ENCODE assay signal across 1 cellular context in the genomic region with DNA sequence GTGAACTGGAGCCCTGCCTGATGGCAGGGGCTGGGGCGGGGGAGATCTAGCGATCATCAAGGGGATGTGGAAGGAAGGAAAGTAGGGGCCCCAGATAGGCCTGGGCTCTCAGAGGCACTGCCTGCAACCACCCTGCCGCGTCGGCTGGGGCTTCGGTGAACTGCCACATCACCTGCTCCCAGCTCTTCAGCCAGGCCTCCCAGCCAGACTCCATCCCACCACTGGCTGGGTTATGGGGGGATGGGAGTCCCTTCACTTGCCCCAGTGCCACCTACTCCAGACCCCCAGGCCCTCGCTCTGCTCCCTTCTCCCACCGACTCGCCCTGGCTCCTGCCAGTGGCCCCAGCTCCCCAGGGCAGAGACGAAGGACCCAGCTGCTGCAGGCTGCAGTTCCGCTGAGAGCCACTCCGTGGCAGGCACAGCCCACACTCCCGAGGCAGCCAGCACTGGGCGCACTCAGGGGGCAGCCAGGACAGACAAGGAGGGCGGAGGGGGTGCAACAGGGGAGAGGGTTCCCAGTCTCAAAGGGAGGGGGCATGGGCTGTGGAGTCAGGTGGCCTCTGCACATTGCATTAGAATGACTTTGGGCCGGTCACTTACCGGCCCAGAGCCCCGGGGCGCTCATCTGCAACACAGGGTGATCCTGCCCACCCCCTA.
A peak's percentile ranks its signal among the peaks of the same experiment; 100 is the strongest.
TF ChIP-seq lines count a peak whose summit lies in the region.

No MANE protein-coding gene starts in this region.

TF ChIP-seq in K562, 482 proteins besides CTCF, POLR2A, EP300 and RAD21 (continued from another document and continues in another):
- TF ChIP-seq, protein P1, sequence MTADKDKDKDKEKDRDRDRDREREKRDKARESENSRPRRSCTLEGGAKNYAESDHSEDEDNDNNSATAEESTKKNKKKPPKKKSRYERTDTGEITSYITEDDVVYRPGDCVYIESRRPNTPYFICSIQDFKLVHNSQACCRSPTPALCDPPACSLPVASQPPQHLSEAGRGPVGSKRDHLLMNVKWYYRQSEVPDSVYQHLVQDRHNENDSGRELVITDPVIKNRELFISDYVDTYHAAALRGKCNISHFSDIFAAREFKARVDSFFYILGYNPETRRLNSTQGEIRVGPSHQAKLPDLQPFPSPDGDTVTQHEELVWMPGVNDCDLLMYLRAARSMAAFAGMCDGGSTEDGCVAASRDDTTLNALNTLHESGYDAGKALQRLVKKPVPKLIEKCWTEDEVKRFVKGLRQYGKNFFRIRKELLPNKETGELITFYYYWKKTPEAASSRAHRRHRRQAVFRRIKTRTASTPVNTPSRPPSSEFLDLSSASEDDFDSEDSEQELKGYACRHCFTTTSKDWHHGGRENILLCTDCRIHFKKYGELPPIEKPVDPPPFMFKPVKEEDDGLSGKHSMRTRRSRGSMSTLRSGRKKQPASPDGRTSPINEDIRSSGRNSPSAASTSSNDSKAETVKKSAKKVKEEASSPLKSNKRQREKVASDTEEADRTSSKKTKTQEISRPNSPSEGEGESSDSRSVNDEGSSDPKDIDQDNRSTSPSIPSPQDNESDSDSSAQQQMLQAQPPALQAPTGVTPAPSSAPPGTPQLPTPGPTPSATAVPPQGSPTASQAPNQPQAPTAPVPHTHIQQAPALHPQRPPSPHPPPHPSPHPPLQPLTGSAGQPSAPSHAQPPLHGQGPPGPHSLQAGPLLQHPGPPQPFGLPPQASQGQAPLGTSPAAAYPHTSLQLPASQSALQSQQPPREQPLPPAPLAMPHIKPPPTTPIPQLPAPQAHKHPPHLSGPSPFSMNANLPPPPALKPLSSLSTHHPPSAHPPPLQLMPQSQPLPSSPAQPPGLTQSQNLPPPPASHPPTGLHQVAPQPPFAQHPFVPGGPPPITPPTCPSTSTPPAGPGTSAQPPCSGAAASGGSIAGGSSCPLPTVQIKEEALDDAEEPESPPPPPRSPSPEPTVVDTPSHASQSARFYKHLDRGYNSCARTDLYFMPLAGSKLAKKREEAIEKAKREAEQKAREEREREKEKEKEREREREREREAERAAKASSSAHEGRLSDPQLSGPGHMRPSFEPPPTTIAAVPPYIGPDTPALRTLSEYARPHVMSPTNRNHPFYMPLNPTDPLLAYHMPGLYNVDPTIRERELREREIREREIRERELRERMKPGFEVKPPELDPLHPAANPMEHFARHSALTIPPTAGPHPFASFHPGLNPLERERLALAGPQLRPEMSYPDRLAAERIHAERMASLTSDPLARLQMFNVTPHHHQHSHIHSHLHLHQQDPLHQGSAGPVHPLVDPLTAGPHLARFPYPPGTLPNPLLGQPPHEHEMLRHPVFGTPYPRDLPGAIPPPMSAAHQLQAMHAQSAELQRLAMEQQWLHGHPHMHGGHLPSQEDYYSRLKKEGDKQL (CRISPR knock-in tag; IDR thresholded peaks at IDR 0.05; ENCODE audit: borderline replicate concordance): no peak
- TF ChIP-seq XRCC5 (IDR thresholded peaks at IDR 0.05; ENCODE audit: low read depth, low read length) (peak; percentile 72; the same call in 1 of the 2 replicates), ZFPM2 (CRISPR knock-in tag; IDR thresholded peaks at IDR 0.05) (0 out of 2 replicates have a peak, but pooled peaks have one; percentile 42), NELFE (IDR thresholded peaks at IDR 0.05; ENCODE audit: insufficient read depth, insufficient read length) (no peak), PHB2 (IDR thresholded peaks at IDR 0.05; ENCODE audit: low read depth) (no peak), MEF2A (IDR thresholded peaks at IDR 0.05; ENCODE audit: control insufficient read depth, low read depth, low read length) (no peak), PYGO2 (tag; IDR thresholded peaks at IDR 0.05) (no peak), ZNF174 (CRISPR knock-in tag; IDR thresholded peaks at IDR 0.05) (0 out of 2 replicates have a peak, but pooled peaks have one; percentile 67), ZNF263 (CRISPR knock-in tag; IDR thresholded peaks at IDR 0.05; ENCODE audit: borderline replicate concordance) (no peak; the same call in 1 of the 2 replicates), TBP (optimal IDR thresholded peaks at IDR 0.05; ENCODE audit: low read depth, low read length) (peak; percentile 44), ESRRA (IDR thresholded peaks at IDR 0.05; ENCODE audit: borderline replicate concordance, low read depth) (0 out of 2 replicates have a peak, but pooled peaks have one; percentile 22), CBFA2T3 (IDR thresholded peaks at IDR 0.05) (peak; percentile 27; the same call in 1 of the 2 replicates), SUPT5H (IDR thresholded peaks at IDR 0.05) (no peak), HDAC1 (IDR thresholded peaks at IDR 0.05) (peak in 1 of 2 experiments; percentile 48; a peak in 1 of 4 replicates), BHLHE40 (IDR thresholded peaks at IDR 0.05; ENCODE audit: low read length) (peak; percentile 22; the same call in 1 of the 2 replicates), ZNF586 (CRISPR knock-in tag; conservative IDR thresholded peaks at IDR 0.05) (no peak), ZBTB7A (IDR thresholded peaks at IDR 0.05; ENCODE audit: borderline replicate concordance, control insufficient read depth, low read depth, low read length) (peak; percentile 66), GTF2E2 (tag; IDR thresholded peaks at IDR 0.05) (peak; percentile 66; the same call in 1 of the 2 replicates), MCM7 (IDR thresholded peaks at IDR 0.05) (no peak), PRMT5 (CRISPR knock-in tag; IDR thresholded peaks at IDR 0.05) (no peak), MEF2D (tag; conservative IDR thresholded peaks at IDR 0.05; ENCODE audit: low read depth) (0 out of 2 replicates have a peak, but pooled peaks have one; percentile 19), CBX1 (IDR thresholded peaks at IDR 0.05; ENCODE audit: low read depth) (0 out of 2 replicates have a peak, but pooled peaks have one; percentile 55), MYNN (IDR thresholded peaks at IDR 0.05) (peak; percentile 66), MYNN (CRISPR knock-in tag; IDR thresholded peaks at IDR 0.05) (no peak), SIN3B (IDR thresholded peaks at IDR 0.05; ENCODE audit: low read depth) (no peak), MAZ (CRISPR knock-in tag; conservative IDR thresholded peaks at IDR 0.05 in 1 of 2, IDR thresholded peaks at IDR 0.05 in 1 of 2) (peak; percentile 85 to 86), NEUROD1 (IDR thresholded peaks at IDR 0.05; ENCODE audit: borderline replicate concordance, low read depth, low read length, partially characterized antibody) (peak; percentile 19), ZBTB17 (CRISPR knock-in tag; IDR thresholded peaks at IDR 0.05) (peak; percentile 70; the same call in 1 of the 2 replicates), ARID2 (IDR thresholded peaks at IDR 0.05) (peak; percentile 88), NFATC3 (IDR thresholded peaks at IDR 0.05) (no peak)
- TF ChIP-seq, protein P2, sequence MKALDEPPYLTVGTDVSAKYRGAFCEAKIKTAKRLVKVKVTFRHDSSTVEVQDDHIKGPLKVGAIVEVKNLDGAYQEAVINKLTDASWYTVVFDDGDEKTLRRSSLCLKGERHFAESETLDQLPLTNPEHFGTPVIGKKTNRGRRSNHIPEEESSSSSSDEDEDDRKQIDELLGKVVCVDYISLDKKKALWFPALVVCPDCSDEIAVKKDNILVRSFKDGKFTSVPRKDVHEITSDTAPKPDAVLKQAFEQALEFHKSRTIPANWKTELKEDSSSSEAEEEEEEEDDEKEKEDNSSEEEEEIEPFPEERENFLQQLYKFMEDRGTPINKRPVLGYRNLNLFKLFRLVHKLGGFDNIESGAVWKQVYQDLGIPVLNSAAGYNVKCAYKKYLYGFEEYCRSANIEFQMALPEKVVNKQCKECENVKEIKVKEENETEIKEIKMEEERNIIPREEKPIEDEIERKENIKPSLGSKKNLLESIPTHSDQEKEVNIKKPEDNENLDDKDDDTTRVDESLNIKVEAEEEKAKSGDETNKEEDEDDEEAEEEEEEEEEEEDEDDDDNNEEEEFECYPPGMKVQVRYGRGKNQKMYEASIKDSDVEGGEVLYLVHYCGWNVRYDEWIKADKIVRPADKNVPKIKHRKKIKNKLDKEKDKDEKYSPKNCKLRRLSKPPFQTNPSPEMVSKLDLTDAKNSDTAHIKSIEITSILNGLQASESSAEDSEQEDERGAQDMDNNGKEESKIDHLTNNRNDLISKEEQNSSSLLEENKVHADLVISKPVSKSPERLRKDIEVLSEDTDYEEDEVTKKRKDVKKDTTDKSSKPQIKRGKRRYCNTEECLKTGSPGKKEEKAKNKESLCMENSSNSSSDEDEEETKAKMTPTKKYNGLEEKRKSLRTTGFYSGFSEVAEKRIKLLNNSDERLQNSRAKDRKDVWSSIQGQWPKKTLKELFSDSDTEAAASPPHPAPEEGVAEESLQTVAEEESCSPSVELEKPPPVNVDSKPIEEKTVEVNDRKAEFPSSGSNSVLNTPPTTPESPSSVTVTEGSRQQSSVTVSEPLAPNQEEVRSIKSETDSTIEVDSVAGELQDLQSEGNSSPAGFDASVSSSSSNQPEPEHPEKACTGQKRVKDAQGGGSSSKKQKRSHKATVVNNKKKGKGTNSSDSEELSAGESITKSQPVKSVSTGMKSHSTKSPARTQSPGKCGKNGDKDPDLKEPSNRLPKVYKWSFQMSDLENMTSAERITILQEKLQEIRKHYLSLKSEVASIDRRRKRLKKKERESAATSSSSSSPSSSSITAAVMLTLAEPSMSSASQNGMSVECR (CRISPR knock-in tag; IDR thresholded peaks at IDR 0.05): peak; percentile 5; the same call in 1 of the 2 replicates
- TF ChIP-seq, protein P3, sequence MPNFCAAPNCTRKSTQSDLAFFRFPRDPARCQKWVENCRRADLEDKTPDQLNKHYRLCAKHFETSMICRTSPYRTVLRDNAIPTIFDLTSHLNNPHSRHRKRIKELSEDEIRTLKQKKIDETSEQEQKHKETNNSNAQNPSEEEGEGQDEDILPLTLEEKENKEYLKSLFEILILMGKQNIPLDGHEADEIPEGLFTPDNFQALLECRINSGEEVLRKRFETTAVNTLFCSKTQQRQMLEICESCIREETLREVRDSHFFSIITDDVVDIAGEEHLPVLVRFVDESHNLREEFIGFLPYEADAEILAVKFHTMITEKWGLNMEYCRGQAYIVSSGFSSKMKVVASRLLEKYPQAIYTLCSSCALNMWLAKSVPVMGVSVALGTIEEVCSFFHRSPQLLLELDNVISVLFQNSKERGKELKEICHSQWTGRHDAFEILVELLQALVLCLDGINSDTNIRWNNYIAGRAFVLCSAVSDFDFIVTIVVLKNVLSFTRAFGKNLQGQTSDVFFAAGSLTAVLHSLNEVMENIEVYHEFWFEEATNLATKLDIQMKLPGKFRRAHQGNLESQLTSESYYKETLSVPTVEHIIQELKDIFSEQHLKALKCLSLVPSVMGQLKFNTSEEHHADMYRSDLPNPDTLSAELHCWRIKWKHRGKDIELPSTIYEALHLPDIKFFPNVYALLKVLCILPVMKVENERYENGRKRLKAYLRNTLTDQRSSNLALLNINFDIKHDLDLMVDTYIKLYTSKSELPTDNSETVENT (CRISPR knock-in tag; IDR thresholded peaks at IDR 0.05): peak; percentile 44; the same call in 1 of the 2 replicates
- TF ChIP-seq, protein P4, sequence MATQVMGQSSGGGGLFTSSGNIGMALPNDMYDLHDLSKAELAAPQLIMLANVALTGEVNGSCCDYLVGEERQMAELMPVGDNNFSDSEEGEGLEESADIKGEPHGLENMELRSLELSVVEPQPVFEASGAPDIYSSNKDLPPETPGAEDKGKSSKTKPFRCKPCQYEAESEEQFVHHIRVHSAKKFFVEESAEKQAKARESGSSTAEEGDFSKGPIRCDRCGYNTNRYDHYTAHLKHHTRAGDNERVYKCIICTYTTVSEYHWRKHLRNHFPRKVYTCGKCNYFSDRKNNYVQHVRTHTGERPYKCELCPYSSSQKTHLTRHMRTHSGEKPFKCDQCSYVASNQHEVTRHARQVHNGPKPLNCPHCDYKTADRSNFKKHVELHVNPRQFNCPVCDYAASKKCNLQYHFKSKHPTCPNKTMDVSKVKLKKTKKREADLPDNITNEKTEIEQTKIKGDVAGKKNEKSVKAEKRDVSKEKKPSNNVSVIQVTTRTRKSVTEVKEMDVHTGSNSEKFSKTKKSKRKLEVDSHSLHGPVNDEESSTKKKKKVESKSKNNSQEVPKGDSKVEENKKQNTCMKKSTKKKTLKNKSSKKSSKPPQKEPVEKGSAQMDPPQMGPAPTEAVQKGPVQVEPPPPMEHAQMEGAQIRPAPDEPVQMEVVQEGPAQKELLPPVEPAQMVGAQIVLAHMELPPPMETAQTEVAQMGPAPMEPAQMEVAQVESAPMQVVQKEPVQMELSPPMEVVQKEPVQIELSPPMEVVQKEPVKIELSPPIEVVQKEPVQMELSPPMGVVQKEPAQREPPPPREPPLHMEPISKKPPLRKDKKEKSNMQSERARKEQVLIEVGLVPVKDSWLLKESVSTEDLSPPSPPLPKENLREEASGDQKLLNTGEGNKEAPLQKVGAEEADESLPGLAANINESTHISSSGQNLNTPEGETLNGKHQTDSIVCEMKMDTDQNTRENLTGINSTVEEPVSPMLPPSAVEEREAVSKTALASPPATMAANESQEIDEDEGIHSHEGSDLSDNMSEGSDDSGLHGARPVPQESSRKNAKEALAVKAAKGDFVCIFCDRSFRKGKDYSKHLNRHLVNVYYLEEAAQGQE (CRISPR knock-in tag; IDR thresholded peaks at IDR 0.05; ENCODE audit: low read depth): peak; percentile 85
- TF ChIP-seq, protein P5, sequence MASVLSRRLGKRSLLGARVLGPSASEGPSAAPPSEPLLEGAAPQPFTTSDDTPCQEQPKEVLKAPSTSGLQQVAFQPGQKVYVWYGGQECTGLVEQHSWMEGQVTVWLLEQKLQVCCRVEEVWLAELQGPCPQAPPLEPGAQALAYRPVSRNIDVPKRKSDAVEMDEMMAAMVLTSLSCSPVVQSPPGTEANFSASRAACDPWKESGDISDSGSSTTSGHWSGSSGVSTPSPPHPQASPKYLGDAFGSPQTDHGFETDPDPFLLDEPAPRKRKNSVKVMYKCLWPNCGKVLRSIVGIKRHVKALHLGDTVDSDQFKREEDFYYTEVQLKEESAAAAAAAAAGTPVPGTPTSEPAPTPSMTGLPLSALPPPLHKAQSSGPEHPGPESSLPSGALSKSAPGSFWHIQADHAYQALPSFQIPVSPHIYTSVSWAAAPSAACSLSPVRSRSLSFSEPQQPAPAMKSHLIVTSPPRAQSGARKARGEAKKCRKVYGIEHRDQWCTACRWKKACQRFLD (CRISPR knock-in tag; IDR thresholded peaks at IDR 0.05): no peak; the same call in 1 of the 2 replicates
- TF ChIP-seq, protein P6, sequence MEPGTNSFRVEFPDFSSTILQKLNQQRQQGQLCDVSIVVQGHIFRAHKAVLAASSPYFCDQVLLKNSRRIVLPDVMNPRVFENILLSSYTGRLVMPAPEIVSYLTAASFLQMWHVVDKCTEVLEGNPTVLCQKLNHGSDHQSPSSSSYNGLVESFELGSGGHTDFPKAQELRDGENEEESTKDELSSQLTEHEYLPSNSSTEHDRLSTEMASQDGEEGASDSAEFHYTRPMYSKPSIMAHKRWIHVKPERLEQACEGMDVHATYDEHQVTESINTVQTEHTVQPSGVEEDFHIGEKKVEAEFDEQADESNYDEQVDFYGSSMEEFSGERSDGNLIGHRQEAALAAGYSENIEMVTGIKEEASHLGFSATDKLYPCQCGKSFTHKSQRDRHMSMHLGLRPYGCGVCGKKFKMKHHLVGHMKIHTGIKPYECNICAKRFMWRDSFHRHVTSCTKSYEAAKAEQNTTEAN (CRISPR knock-in tag; IDR thresholded peaks at IDR 0.05): 0 out of 2 replicates have a peak, but pooled peaks have one; percentile 43
- TF ChIP-seq, protein P7, sequence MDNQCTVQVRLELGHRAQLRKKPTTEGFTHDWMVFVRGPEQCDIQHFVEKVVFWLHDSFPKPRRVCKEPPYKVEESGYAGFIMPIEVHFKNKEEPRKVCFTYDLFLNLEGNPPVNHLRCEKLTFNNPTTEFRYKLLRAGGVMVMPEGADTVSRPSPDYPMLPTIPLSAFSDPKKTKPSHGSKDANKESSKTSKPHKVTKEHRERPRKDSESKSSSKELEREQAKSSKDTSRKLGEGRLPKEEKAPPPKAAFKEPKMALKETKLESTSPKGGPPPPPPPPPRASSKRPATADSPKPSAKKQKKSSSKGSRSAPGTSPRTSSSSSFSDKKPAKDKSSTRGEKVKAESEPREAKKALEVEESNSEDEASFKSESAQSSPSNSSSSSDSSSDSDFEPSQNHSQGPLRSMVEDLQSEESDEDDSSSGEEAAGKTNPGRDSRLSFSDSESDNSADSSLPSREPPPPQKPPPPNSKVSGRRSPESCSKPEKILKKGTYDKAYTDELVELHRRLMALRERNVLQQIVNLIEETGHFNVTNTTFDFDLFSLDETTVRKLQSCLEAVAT (IDR thresholded peaks at IDR 0.05): 0 out of 4 replicates have a peak, but pooled peaks of 1 of the 2 experiments have one; percentile 12
